ENCODE assay signal across 8 cellular contexts in the genomic region with DNA sequence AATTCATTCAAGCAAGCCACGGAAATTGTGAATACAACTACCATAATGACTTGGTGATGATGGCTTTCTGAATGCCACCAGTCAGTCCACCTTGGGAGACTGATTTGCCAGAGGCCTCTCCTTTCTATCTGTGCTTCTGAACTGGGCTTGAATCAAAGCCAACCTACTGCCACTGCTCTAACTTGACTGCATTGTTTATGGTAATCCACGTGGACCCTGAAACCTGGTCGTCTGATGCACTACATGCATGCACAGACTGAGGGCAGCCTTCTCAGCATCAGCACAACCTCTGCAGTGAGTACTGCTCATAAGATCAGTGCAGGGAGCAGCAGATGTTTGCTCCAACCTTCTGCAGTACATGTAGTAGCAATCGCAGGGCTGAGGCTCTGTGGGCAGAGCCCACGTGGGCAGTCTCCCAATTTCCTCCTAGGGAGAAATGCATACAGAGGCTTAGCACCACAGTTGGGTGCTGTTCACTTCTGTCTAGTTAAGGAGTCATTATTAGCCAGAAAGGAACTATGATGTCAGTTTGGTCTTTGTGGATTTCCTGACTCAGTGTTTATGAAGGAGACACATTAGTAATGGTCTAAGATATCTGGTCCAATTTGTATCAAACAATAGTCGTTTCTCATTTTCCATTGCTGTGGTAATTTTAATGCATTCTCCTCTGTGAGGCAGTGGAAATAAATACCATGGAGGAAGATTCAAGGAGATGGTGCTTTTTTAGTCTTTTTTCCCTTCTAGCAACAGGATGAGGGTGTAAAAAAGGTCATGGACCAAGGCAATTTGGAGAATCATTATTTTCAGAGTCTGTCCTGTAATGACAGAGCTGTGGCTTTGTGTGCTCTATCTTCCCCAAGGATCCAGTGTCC.
DNase-seq lines count a peak whose midpoint lies in the region; ATAC-seq lines count a peak whose summit lies in the region.

No MANE protein-coding gene starts in this region.

- ATAC-seq in GM18499 (IDR thresholded peaks at IDR 0.05; ENCODE audit: insufficient read depth, unreplicated experiment): peak; percentile 53
- peak; percentile 81 for ATAC-seq in GM21786 (IDR thresholded peaks at IDR 0.05; ENCODE audit: unreplicated experiment)

- peak overlapping the region; percentile 75 for H3K4me3 Mint-ChIP-seq in activated naive CD4-positive, alpha-beta T cell treated with anti-CD3 and anti-CD28 coated beads, Interleukin-2, amount 50 U/mL, for 24 hours

- DNase-seq in NCI-H146 (lab: John Stamatoyannopoulos, UW) (peak; percentile 48), myocyte (ENCODE audit: low read depth) (peak; percentile 41), SKM-1 treated with dmso at 0.1 percent for 144 hours (lab: John Stamatoyannopoulos, UW; ENCODE audit: unreplicated experiment) (no peak), NCI-H1105 (lab: John Stamatoyannopoulos, UW) (no peak), NCI-H774 (lab: John Stamatoyannopoulos, UW) (no peak)

- peak overlapping the region; percentile 99 for H3K27ac Mint-ChIP-seq in activated naive CD4-positive, alpha-beta T cell treated with anti-CD3 and anti-CD28 coated beads, Interleukin-2, amount 50 U/mL, for 24 hours

- peaks cover 68% of the 10 kb centered on the region for H3K4me1 Mint-ChIP-seq in activated naive CD4-positive, alpha-beta T cell treated with anti-CD3 and anti-CD28 coated beads, Interleukin-2, amount 50 U/mL, for 24 hours

- H3K36me3 Mint-ChIP-seq in activated naive CD4-positive, alpha-beta T cell treated with anti-CD3 and anti-CD28 coated beads, Interleukin-2, amount 50 U/mL, for 24 hours: peaks cover 5% of the 10 kb centered on the region

- H3K9me3 Mint-ChIP-seq in activated naive CD4-positive, alpha-beta T cell treated with anti-CD3 and anti-CD28 coated beads, Interleukin-2, amount 50 U/mL, for 24 hours: peaks cover 11% of the 10 kb centered on the region

- no peaks in the 10 kb centered on the region for H3K27me3 Mint-ChIP-seq in activated naive CD4-positive, alpha-beta T cell treated with anti-CD3 and anti-CD28 coated beads, Interleukin-2, amount 50 U/mL, for 24 hours

Comparison
In these comparisons a context has a peak if more than half of its experiments do, and no peak if none do; other contexts are left out.
1. DNase-seq: peak in NCI-H146 (single experiment) and myocyte (single experiment); none in SKM-1 treated with dmso at 0.1 percent for 144 hours (single experiment), NCI-H1105 (single experiment) and NCI-H774 (single experiment).